18 cellular contexts compared by ENCODE assay signal in genomic region chr3:79202471-79203143, GRCh38.
"Had no signal": no experiment of that assay in that cellular context is flagged by ENCODE, and none has a peak within 500 bp of the region (broad histone marks: within the 10 kb centered on the region; RNA-seq: fewer than 3 reads in every experiment).

No MANE protein-coding gene starts in this region.

- H3K4me1 ChIP-seq: body of pancreas, left ventricle myocardium inferior had no signal

- H3K9me3 ChIP-seq: body of pancreas, sigmoid colon, thoracic aorta had no signal

- H3K4me1 Mint-ChIP-seq: activated CD4-positive, alpha-beta T cell treated with anti-CD3 and anti-CD28 coated beads for 36 hours; naive thymus-derived CD4-positive, alpha-beta T cell; stimulated activated memory B cell treated with anti-CD40 and anti-IgM and Interleukin-4, amounts not matched to agents 10 μg/mL and 1 μg/mL and 100 μg/mL, for 72 hours had no signal

- H3K27me3 Mint-ChIP-seq: activated CD4-positive, alpha-beta memory T cell treated with anti-CD3 and anti-CD28 coated beads for 36 hours; activated CD4-positive, alpha-beta T cell treated with anti-CD3 and anti-CD28 coated beads for 36 hours; naive thymus-derived CD4-positive, alpha-beta T cell; stimulated activated memory B cell treated with anti-CD40 and anti-IgM and Interleukin-4, amounts not matched to agents 10 μg/mL and 1 μg/mL and 100 μg/mL, for 72 hours had no signal

- H3K36me3 ChIP-seq: left ventricle myocardium inferior, sigmoid colon, thoracic aorta had no signal

- H3K27me3 ChIP-seq: body of pancreas, sigmoid colon had no signal

- DNase-seq: activated CD4-positive, alpha-beta memory T cell treated with anti-CD3 and anti-CD28 coated beads for 36 hours; activated CD4-positive, alpha-beta T cell treated with anti-CD3 and anti-CD28 coated beads for 36 hours; activated naive CD4-positive, alpha-beta T cell treated with Interleukin-2 at 50 U/mL for 16 hours; body of pancreas; caudate nucleus; foreskin fibroblast; kidney; left ventricle myocardium inferior; mammary epithelial cell; naive thymus-derived CD4-positive, alpha-beta T cell; nucleus accumbens; sigmoid colon; stimulated activated CD4-positive, alpha-beta T cell treated with anti-CD3 and anti-CD28 coated beads, Interleukin-4, amount 100 ng/mL, for 4 hours; SW 1271 had no signal

- H3K27ac ChIP-seq: body of pancreas, epithelial cell of prostate, left ventricle myocardium inferior, sigmoid colon, thoracic aorta had no signal

- H3K4me3 ChIP-seq: body of pancreas, left ventricle myocardium inferior, sigmoid colon, thoracic aorta had no signal

- H3K27ac Mint-ChIP-seq: activated CD4-positive, alpha-beta memory T cell treated with anti-CD3 and anti-CD28 coated beads for 36 hours; activated CD4-positive, alpha-beta T cell treated with anti-CD3 and anti-CD28 coated beads for 36 hours; activated T-helper 2 cell treated with anti-CD3 and anti-CD28 coated beads, Interferon-gamma antibody, Interleukin-2, Interleukin-4, amounts not matched to agents 10 μg/mL and 5 μg/mL and 100 μg/mL, durations not matched to agents 14 hours and 24 hours and 36 hours; naive thymus-derived CD4-positive, alpha-beta T cell; stimulated activated memory B cell treated with anti-CD40 and anti-IgM and Interleukin-4, amounts not matched to agents 10 μg/mL and 1 μg/mL and 100 μg/mL, for 72 hours had no signal

- H3K36me3 Mint-ChIP-seq: activated CD4-positive, alpha-beta memory T cell treated with anti-CD3 and anti-CD28 coated beads for 36 hours; naive thymus-derived CD4-positive, alpha-beta T cell; stimulated activated memory B cell treated with anti-CD40 and anti-IgM and Interleukin-4, amounts not matched to agents 10 μg/mL and 1 μg/mL and 100 μg/mL, for 72 hours had no signal

- ATAC-seq: activated CD4-positive, alpha-beta T cell treated with anti-CD3 and anti-CD28 coated beads for 36 hours; body of pancreas; naive thymus-derived CD4-positive, alpha-beta T cell; stimulated activated memory B cell treated with anti-CD40 and anti-IgM and Interleukin-4, amounts not matched to agents 10 μg/mL and 1 μg/mL and 100 μg/mL, for 72 hours had no signal

- H3K4me3 Mint-ChIP-seq: activated CD4-positive, alpha-beta memory T cell treated with anti-CD3 and anti-CD28 coated beads for 36 hours; activated CD4-positive, alpha-beta T cell treated with anti-CD3 and anti-CD28 coated beads for 36 hours; naive thymus-derived CD4-positive, alpha-beta T cell; stimulated activated memory B cell treated with anti-CD40 and anti-IgM and Interleukin-4, amounts not matched to agents 10 μg/mL and 1 μg/mL and 100 μg/mL, for 72 hours had no signal
